In the genomic region with DNA sequence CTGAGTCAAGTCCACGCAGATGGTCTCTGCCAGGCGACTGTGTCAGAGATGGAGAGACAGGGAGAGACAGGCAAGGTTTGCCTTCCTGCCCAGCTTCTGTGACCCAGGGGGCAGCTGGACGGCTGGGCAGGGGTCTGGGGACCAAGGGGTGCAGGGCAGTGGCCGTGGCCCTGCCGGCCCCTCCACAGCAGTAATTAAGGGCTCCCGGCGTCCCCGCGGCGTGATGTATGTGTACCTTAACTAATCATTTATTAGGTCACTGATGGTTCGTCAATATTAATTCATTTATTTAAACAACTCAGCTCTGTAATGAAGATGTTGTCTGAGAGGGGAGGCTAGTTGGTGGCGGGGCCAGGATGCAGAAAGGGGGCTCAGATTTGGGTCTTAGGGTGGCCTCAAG, we compare ENCODE assay signal across 22 cellular contexts.
"Had no signal": no experiment of that assay in that cellular context is flagged by ENCODE, and none has a peak within 500 bp of the region (broad histone marks: within the 10 kb centered on the region; RNA-seq: fewer than 3 reads in every experiment).

No MANE protein-coding gene starts in this region.

- H3K9me3 ChIP-seq: ovary, right lobe of liver, suprapubic skin, vagina had no signal

- H3K36me3 ChIP-seq: ovary, right lobe of liver, suprapubic skin, vagina had no signal

- DNase-seq: cerebellar nuclear complex; cortex of kidney; effector memory CD8-positive, alpha-beta T cell; head of caudate nucleus; kidney glomerular epithelial cell; left ventricle myocardium superior; natural killer cell; nucleus accumbens; ovary; retina; right lobe of liver; small intestine; stimulated activated CD4-positive, alpha-beta T cell treated with anti-CD3 and anti-CD28 coated beads, Interleukin-15, amount 100 ng/mL, for 24 hours; stimulated activated CD4-positive, alpha-beta T cell treated with anti-CD3 and anti-CD28 coated beads, Interleukin-4, amount 100 ng/mL, for 1 hour; stimulated activated CD8-positive, alpha-beta memory T cell treated with anti-CD3 and anti-CD28 coated beads, Interleukin-4, amount 100 ng/mL, for 48 hours; stimulated activated naive CD4-positive, alpha-beta T cell; stimulated activated naive CD8-positive, alpha-beta T cell treated with anti-CD3 and anti-CD28 coated beads, Interleukin-15, amount 100 ng/mL, for 72 hours; trophoblast cell had no signal

- H2AFZ ChIP-seq: hepatocyte had no signal

- ATAC-seq: effector memory CD8-positive, alpha-beta T cell; left ventricle myocardium superior; natural killer cell; right lobe of liver; stimulated activated naive CD8-positive, alpha-beta T cell treated with anti-CD3 and anti-CD28 coated beads, Interleukin-15, amount 100 ng/mL, for 72 hours had no signal

- H3K4me2 ChIP-seq: hepatocyte had no signal

- H3K27ac ChIP-seq: hepatocyte, ovary, right lobe of liver, suprapubic skin, vagina had no signal

- H3K4me3 ChIP-seq: hepatocyte, lung, ovary, right lobe of liver, suprapubic skin, vagina had no signal

- H3K27me3 ChIP-seq: right lobe of liver had no signal
